In genomic region chr12:118016424-118017264, GRCh38 we compare ENCODE assay signal across 1 cellular context.
TF ChIP-seq lines count a peak whose summit lies in the region.

Gene RFC5, plus strand, starts transcription at chr12:118016703. Its CDS starts 125 bp downstream, at chr12:118016828.

TF ChIP-seq in K562, 482 proteins besides CTCF, POLR2A, EP300 and RAD21 (continued from another document and continues in another):
- TF ChIP-seq ZNF740 (CRISPR knock-in tag; IDR thresholded peaks at IDR 0.05): 0 out of 2 replicates have a peak, but pooled peaks have one; percentile 68
- no peak for TF ChIP-seq ZNF740 (tag; IDR thresholded peaks at IDR 0.05)
- no peak for TF ChIP-seq HSF4 (CRISPR knock-in tag; IDR thresholded peaks at IDR 0.05; ENCODE audit: borderline replicate concordance)
- TF ChIP-seq ZNF197 (CRISPR knock-in tag; IDR thresholded peaks at IDR 0.05; ENCODE audit: low read depth): no peak
- peak; percentile 85; a peak in 2 of 4 replicates for TF ChIP-seq SIN3A (IDR thresholded peaks at IDR 0.05; ENCODE audit: borderline replicate concordance in 2 of 2, control insufficient read depth in 1 of 2, low read depth in 2 of 2, low read length in 2 of 2)
- no peak for TF ChIP-seq ZNF77 (CRISPR knock-in tag; IDR thresholded peaks at IDR 0.05)
- TF ChIP-seq HOXB6 (CRISPR knock-in tag; IDR thresholded peaks at IDR 0.05; ENCODE audit: borderline replicate concordance): no peak
- TF ChIP-seq SRSF3 (IDR thresholded peaks at IDR 0.05; ENCODE audit: insufficient read depth, low read length): 0 out of 2 replicates have a peak, but pooled peaks have one; percentile 41
- TF ChIP-seq TAF15 (IDR thresholded peaks at IDR 0.05; ENCODE audit: low read depth, low read length): no peak
- no peak for TF ChIP-seq ID3 (CRISPR knock-in tag; IDR thresholded peaks at IDR 0.05)
- TF ChIP-seq ID3 (tag; IDR thresholded peaks at IDR 0.05): peak; percentile 83
- TF ChIP-seq MYNN (IDR thresholded peaks at IDR 0.05): peak; percentile 99
- peak; percentile 88 for TF ChIP-seq MYNN (CRISPR knock-in tag; IDR thresholded peaks at IDR 0.05)
- no peak for TF ChIP-seq RBM15 (IDR thresholded peaks at IDR 0.05; ENCODE audit: insufficient read depth, low read length)
- TF ChIP-seq REST (CRISPR knock-in tag; IDR thresholded peaks at IDR 0.05; ENCODE audit: low read depth): no peak
- TF ChIP-seq MTF1 (CRISPR knock-in tag; IDR thresholded peaks at IDR 0.05; ENCODE audit: borderline replicate concordance): no peak
- no peak for TF ChIP-seq ZKSCAN1 (IDR thresholded peaks at IDR 0.05; ENCODE audit: low read depth, low read length)
- no peak for TF ChIP-seq ZNF444 (CRISPR knock-in tag; IDR thresholded peaks at IDR 0.05)
- no peak for TF ChIP-seq ZNF282 (CRISPR knock-in tag; IDR thresholded peaks at IDR 0.05)
- no peak for TF ChIP-seq SAFB2 (IDR thresholded peaks at IDR 0.05; ENCODE audit: borderline replicate concordance, low read depth, low read length, severe bottlenecking)
- TF ChIP-seq MNT (conservative IDR thresholded peaks at IDR 0.05): peak; percentile 33 to 53; a peak in 3 of 4 replicates
- peak; percentile 84 for TF ChIP-seq GABPA (tag; conservative IDR thresholded peaks at IDR 0.05; ENCODE audit: low read depth)
- no peak for TF ChIP-seq CHD4 (IDR thresholded peaks at IDR 0.05; ENCODE audit: insufficient read depth, insufficient replicate concordance, low read depth, low read length, poor library complexity, severe bottlenecking)
- TF ChIP-seq PATZ1 (CRISPR knock-in tag; IDR thresholded peaks at IDR 0.05; ENCODE audit: borderline replicate concordance): no peak
- TF ChIP-seq CREB1 (IDR thresholded peaks at IDR 0.05): peak; percentile 83
- peak; percentile 76; the same call in 1 of the 2 replicates for TF ChIP-seq CREB1 (CRISPR knock-in tag; IDR thresholded peaks at IDR 0.05)
- TF ChIP-seq MLLT1 (IDR thresholded peaks at IDR 0.05): no peak
- no peak for TF ChIP-seq DNMT1 (IDR thresholded peaks at IDR 0.05)
- TF ChIP-seq ZKSCAN3 (CRISPR knock-in tag; IDR thresholded peaks at IDR 0.05): no peak
- peak; percentile 76; the same call in 1 of the 2 replicates for TF ChIP-seq ATF6 (CRISPR knock-in tag; IDR thresholded peaks at IDR 0.05)
- TF ChIP-seq MCM7 (IDR thresholded peaks at IDR 0.05): no peak
- TF ChIP-seq MLX (CRISPR knock-in tag; conservative IDR thresholded peaks at IDR 0.05): no peak
- TF ChIP-seq NFE2 (IDR thresholded peaks at IDR 0.05; ENCODE audit: low read depth): no peak
- peak; percentile 85 for TF ChIP-seq TFAP4 (CRISPR knock-in tag; IDR thresholded peaks at IDR 0.05; ENCODE audit: borderline replicate concordance)
- no peak for TF ChIP-seq LEF1 (IDR thresholded peaks at IDR 0.05)
- TF ChIP-seq KDM1A (IDR thresholded peaks at IDR 0.05): no peak
- TF ChIP-seq HNRNPK (IDR thresholded peaks at IDR 0.05; ENCODE audit: low read depth, low read length, poor library complexity, severe bottlenecking): no peak
- 0 out of 2 replicates have a peak, but pooled peaks have one; percentile 4 for TF ChIP-seq MAFG (tag; conservative IDR thresholded peaks at IDR 0.05)
- TF ChIP-seq BHLHE40 (IDR thresholded peaks at IDR 0.05; ENCODE audit: low read length): 0 out of 2 replicates have a peak, but pooled peaks have one; percentile 8
- TF ChIP-seq TAF9B (IDR thresholded peaks at IDR 0.05; ENCODE audit: partially characterized antibody): peak; percentile 35
- no peak for TF ChIP-seq FOS (IDR thresholded peaks at IDR 0.05; ENCODE audit: extremely low read depth, insufficient read length)
- peak; percentile 36 for TF ChIP-seq CCNT2 (IDR thresholded peaks at IDR 0.05; ENCODE audit: borderline replicate concordance, extremely low read depth, insufficient read length, low read depth, low read length)
- no peak for TF ChIP-seq USF2 (CRISPR knock-in tag; IDR thresholded peaks at IDR 0.05)
